ENCODE assay signal across 16 cellular contexts in the genomic region with DNA sequence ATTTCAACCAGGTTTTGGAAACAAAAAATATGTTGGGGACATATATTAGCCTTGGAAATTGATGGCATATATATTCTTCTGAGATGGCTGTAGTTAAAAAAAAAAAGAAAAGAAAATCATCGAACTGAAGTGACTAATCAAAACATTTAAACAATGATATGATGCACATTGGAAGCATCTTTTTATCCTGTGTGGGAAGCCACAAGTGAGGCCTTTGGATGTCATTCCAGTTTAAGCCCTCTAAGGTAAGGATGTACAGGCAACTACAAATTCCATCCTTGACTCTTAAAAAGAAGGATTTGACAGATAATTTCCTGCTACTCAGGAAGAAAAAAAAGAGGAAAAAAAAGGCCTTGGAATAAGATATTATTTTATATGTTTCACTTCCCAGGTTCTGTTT. TPM values are rescaled to one million over a fixed set of nuclear protein-coding genes. Genes with fewer than 3 reads are reported as not detected.
DNase-seq lines count a peak whose midpoint lies in the region; ATAC-seq and TF ChIP-seq lines count a peak whose summit lies in the region.
"Had no signal": no experiment of that assay in that cellular context is flagged by ENCODE, and none has a peak within 500 bp of the region (broad histone marks: within the 10 kb centered on the region; RNA-seq: fewer than 3 reads in every experiment).

No MANE protein-coding gene starts in this region.

- H3K9me3 ChIP-seq in skeletal muscle satellite cell (replicated peaks; ENCODE audit: low read length) (no peaks in the 10 kb centered on the region), Caco-2 (no peaks in the 10 kb centered on the region)
- H3K9me3 ChIP-seq: stomach had no signal

- peak; percentile 77 for DNase-seq in HFFc6
- peak; percentile 48 for DNase-seq in fibroblast of the aortic adventitia (ENCODE audit: low read depth)
- DNase-seq in Caco-2: no peak
- no peak for DNase-seq in dorsolateral prefrontal cortex
- DNase-seq: activated gamma-delta T cell, COR-L47, hippocampal formation, left ventricle myocardium superior, NCI-H1092 treated with DMSO at 0.1 percent for 48 hours, stomach had no signal

- ATAC-seq in SK-N-SH treated with all-trans-retinoic acid at 6 μM for 48 hours: peak; percentile 74
- no peak for ATAC-seq in GM18909 (IDR thresholded peaks at IDR 0.05; ENCODE audit: poor library complexity, unreplicated experiment)
- ATAC-seq: HepG2, left ventricle myocardium superior had no signal

- no peak overlapping the region for H3K4me3 ChIP-seq in fibroblast of the aortic adventitia (ENCODE audit: low read depth, low read length)
- H3K4me3 ChIP-seq in skeletal muscle satellite cell (ENCODE audit: low read length): no peak overlapping the region
- H3K4me3 ChIP-seq in Caco-2 (ENCODE audit: low read depth, low read length): no peak overlapping the region
- H3K4me3 ChIP-seq in dorsolateral prefrontal cortex: no peak overlapping the region
- H3K4me3 ChIP-seq: skin epidermis, stomach had no signal

- CTCF ChIA-PET in Caco-2 (lab: Charles Lee): no interaction called here

- peaks cover 70% of the 10 kb centered on the region for H3K4me1 Mint-ChIP-seq in HFFc6 (ENCODE audit: low read depth)
- no peaks in the 10 kb centered on the region for H3K4me1 Mint-ChIP-seq in Caco-2 (ENCODE audit: low read depth, unreplicated experiment)
- H3K4me1 Mint-ChIP-seq: brain had no signal

- H3K36me3 ChIP-seq in skeletal muscle satellite cell (ENCODE audit: insufficient read depth, low read length): no peaks in the 10 kb centered on the region
- H3K36me3 ChIP-seq in Caco-2 (ENCODE audit: control insufficient read depth, insufficient read depth, low read length): no peaks in the 10 kb centered on the region
- H3K36me3 ChIP-seq: stomach had no signal

- POLR2A ChIA-PET in Caco-2 (lab: Charles Lee): no interaction called here

- BruUV-seq in Caco-2 (replicated peaks; lab: Mats Ljungman, UMichigan): no TSS peak

- H3K4me3 Mint-ChIP-seq in HFFc6: peak overlapping the region; percentile 85
- H3K4me3 Mint-ChIP-seq in Caco-2 (ENCODE audit: unreplicated experiment): no peak overlapping the region
- H3K4me3 Mint-ChIP-seq: brain had no signal

- no peak overlapping the region for H3K27ac ChIP-seq in dorsolateral prefrontal cortex

- H3K9ac ChIP-seq in skeletal muscle satellite cell (ENCODE audit: low read depth, low read length): peak overlapping the region; percentile 71

- no peaks in the 10 kb centered on the region for H3K9me3 Mint-ChIP-seq in HFFc6
- no peaks in the 10 kb centered on the region for H3K9me3 Mint-ChIP-seq in Caco-2 (ENCODE audit: unreplicated experiment)
- H3K9me3 Mint-ChIP-seq: brain had no signal

- no peaks in the 10 kb centered on the region for H3K27me3 ChIP-seq in skeletal muscle satellite cell (ENCODE audit: control insufficient read depth, insufficient read depth, low read length)
- H3K27me3 ChIP-seq in Caco-2 (replicated peaks; ENCODE audit: control insufficient read depth, insufficient read depth, low read length): no peaks in the 10 kb centered on the region
- H3K27me3 ChIP-seq in dorsolateral prefrontal cortex: peaks cover 0 to 4% (median 0%) of the 10 kb centered on the region in 45 donors
- H3K27me3 ChIP-seq: stomach had no signal

- H3K36me3 Mint-ChIP-seq in HFFc6 (ENCODE audit: low read depth): no peaks in the 10 kb centered on the region
- H3K36me3 Mint-ChIP-seq in Caco-2 (ENCODE audit: insufficient read depth, unreplicated experiment): no peaks in the 10 kb centered on the region
- H3K36me3 Mint-ChIP-seq: brain had no signal

- no peak for TF ChIP-seq CTCF in HFFc6 (IDR thresholded peaks at IDR 0.05)
- TF ChIP-seq CTCF in fibroblast of the aortic adventitia (IDR thresholded peaks at IDR 0.05; ENCODE audit: insufficient read depth, low read length): no peak
- no peak for TF ChIP-seq CTCF in Caco-2 (IDR thresholded peaks at IDR 0.05; ENCODE audit: insufficient read depth in 1 of 2, low read depth in 1 of 2, low read length in 1 of 2, severe bottlenecking in 1 of 2, unreplicated experiment in 1 of 2)
- TF ChIP-seq CTCF in dorsolateral prefrontal cortex (IDR thresholded peaks at IDR 0.05 in 54 of 56, conservative IDR thresholded peaks at IDR 0.05 in 2 of 56; ENCODE audit: low read depth in 1 of 56, partially characterized antibody in 56 of 56): no peak

- peaks cover 47% of the 10 kb centered on the region for H3K4me1 ChIP-seq in skeletal muscle satellite cell (ENCODE audit: control insufficient read depth, insufficient read depth, low read length)
- H3K4me1 ChIP-seq in Caco-2: peaks cover 11% of the 10 kb centered on the region; the same call in 1 of the 2 replicates

- intact Hi-C loops in Caco-2 (cut with micrococcal nuclease; ENCODE audit: unreplicated experiment): no loop called here
- intact Hi-C loops in dorsolateral prefrontal cortex (cut with DNase I): no loop called here

- peak overlapping the region; percentile 75 for H3K4me2 ChIP-seq in skeletal muscle satellite cell (ENCODE audit: low read length)

- H3K27me3 Mint-ChIP-seq in HFFc6 (ENCODE audit: insufficient read depth) (no peaks in the 10 kb centered on the region; the same call in 1 of the 2 replicates), Caco-2 (ENCODE audit: insufficient read depth, unreplicated experiment) (no peaks in the 10 kb centered on the region)

- H3K27ac Mint-ChIP-seq in HFFc6 (peak overlapping the region; percentile 94), Caco-2 (ENCODE audit: unreplicated experiment) (no peak overlapping the region)
- H3K27ac Mint-ChIP-seq: brain had no signal

TF ChIP-seq in SK-N-SH treated with all-trans-retinoic acid at 6 μM for 48 hours, 23 proteins besides CTCF, POLR2A, EP300 and RAD21:
- TF ChIP-seq ZFP30 (CRISPR knock-in tag; IDR thresholded peaks at IDR 0.05): no peak
- TF ChIP-seq ISL1 (CRISPR knock-in tag; IDR thresholded peaks at IDR 0.05): 0 out of 2 replicates have a peak, but pooled peaks have one; percentile 17

RNA-seq across cellular contexts. Expression of gene PTPRB, which starts 9.6 kb away (rescaled TPM):
- 1 to 10 TPM; 2.6 to 4.3 (median 3.1) TPM for total RNA-seq in HFFc6 (2021; fragmentation: NEBNext Ultra II Directional; extraction: Animal tissue kit (Norgen Biotek cat#: 25700))
- 3.6 and 5.6 TPM in 2 replicates for total RNA-seq in fibroblast of the aortic adventitia (ENCODE audit: low replicate concordance)
- total RNA-seq in skeletal muscle satellite cell (2012; rRNA removed): 0.22 and 1.0 TPM in 2 replicates
- 0.42 and 0.73 TPM in 2 replicates for total RNA-seq in Caco-2 (2022)
- total RNA-seq in dorsolateral prefrontal cortex: 10 to 100 TPM; 10.5 to 63.7 (median 25.5) TPM

Comparison
In these comparisons a context has a peak if more than half of its experiments do, and no peak if none do; other contexts are left out.
1. DNase-seq: peak in HFFc6 (single experiment) and fibroblast of the aortic adventitia (single experiment); none in Caco-2 (0 of 2) and dorsolateral prefrontal cortex (0 of 10).